10 cellular contexts compared by ENCODE assay signal in genomic region chr1:7265771-7266371, GRCh38.
DNase-seq lines count a peak whose midpoint lies in the region; FAIRE-seq and TF ChIP-seq lines count a peak whose summit lies in the region.
"Had no signal": no experiment of that assay in that cellular context is flagged by ENCODE, and none has a peak within 500 bp of the region (broad histone marks: within the 10 kb centered on the region; RNA-seq: fewer than 3 reads in every experiment).

No MANE protein-coding gene starts in this region.

- TF ChIP-seq POLR2A in endothelial cell of umbilical vein (IDR thresholded peaks at IDR 0.05; ENCODE audit: low read depth, low read length) (no peak), testis (IDR thresholded peaks at IDR 0.05) (no peak)

- peak; percentile 81 for DNase-seq in H4 (ENCODE audit: low spot score)
- DNase-seq in NCI-H69 (lab: John Stamatoyannopoulos, UW), result peak; percentile 92
- DNase-seq in endothelial cell of umbilical vein (ENCODE audit: low read depth, low spot score), result peak; percentile 70
- peak; percentile 96 for DNase-seq in small intestine
- no peak for DNase-seq in iPS-NIHi11 (ENCODE audit: low spot score)
- no peak for DNase-seq in activated CD4-positive, alpha-beta T cell treated with anti-CD3 and anti-CD28 coated beads for 1 hour
- DNase-seq in testis, result no peak
- no peak for DNase-seq in T-helper 9 cell
- DNase-seq: heart right ventricle; stimulated activated CD4-positive, alpha-beta T cell treated with anti-CD3 and anti-CD28 coated beads, Interleukin-4, amount 100 ng/mL, for 1 hour had no signal

- H3K36me3 ChIP-seq in endothelial cell of umbilical vein (ENCODE audit: control insufficient read depth in 2 of 2, extremely low read depth in 1 of 2, insufficient read depth in 2 of 2, low read length in 2 of 2) (no peaks in the 10 kb centered on the region), small intestine (ENCODE audit: control insufficient read depth in 2 of 2, insufficient read depth in 2 of 2, low read length in 2 of 2) (no peaks in the 10 kb centered on the region), testis (ENCODE audit: low read depth, missing control alignments) (no peaks in the 10 kb centered on the region)
- H3K36me3 ChIP-seq: heart right ventricle had no signal

- H3K9me3 ChIP-seq in endothelial cell of umbilical vein (replicated peaks; ENCODE audit: control insufficient read depth, insufficient read depth, low read length) (no peaks in the 10 kb centered on the region), small intestine (ENCODE audit: control insufficient read depth, low read depth) (no peaks in the 10 kb centered on the region), testis (no peaks in the 10 kb centered on the region)

- no peak overlapping the region for H2AFZ ChIP-seq in endothelial cell of umbilical vein (ENCODE audit: low read depth, low read length)

- no peaks in the 10 kb centered on the region for H3K27me3 ChIP-seq in endothelial cell of umbilical vein (ENCODE audit: control insufficient read depth in 2 of 2, insufficient read depth in 2 of 2, low read length in 2 of 2)
- no peaks in the 10 kb centered on the region for H3K27me3 ChIP-seq in small intestine (ENCODE audit: control insufficient read depth in 2 of 2, insufficient read depth in 2 of 2, low read length in 2 of 2)
- no peaks in the 10 kb centered on the region for H3K27me3 ChIP-seq in testis

- no TSS peak for BruUV-seq in endothelial cell of umbilical vein (replicated peaks; lab: Mats Ljungman, UMichigan)

- H3K4me2 ChIP-seq in endothelial cell of umbilical vein (ENCODE audit: insufficient read depth, low read length), result no peak overlapping the region

- H3K27ac ChIP-seq in endothelial cell of umbilical vein (ENCODE audit: insufficient read depth, low read depth, low read length), result no peak overlapping the region
- peak overlapping the region; percentile 50 to 67 for H3K27ac ChIP-seq in small intestine (ENCODE audit: low read depth in 1 of 2, low read length in 1 of 2)
- no peak overlapping the region for H3K27ac ChIP-seq in testis
- H3K27ac ChIP-seq: heart right ventricle had no signal

- intact Hi-C loops in endothelial cell of umbilical vein (cut with micrococcal nuclease) (no loop called here), testis (cut with DNase I; ENCODE audit: low total_unique reads) (no loop called here)

- H4K20me1 ChIP-seq in endothelial cell of umbilical vein (replicated peaks; ENCODE audit: control insufficient read depth, extremely low read depth, insufficient read depth, low read length), result no peaks in the 10 kb centered on the region

- FAIRE-seq in endothelial cell of umbilical vein (lab: Jason Lieb, UNC) (peak; percentile 86), small intestine (lab: Jason Lieb, UNC) (peak; percentile 51)

- no peak overlapping the region for H3K4me3 ChIP-seq in endothelial cell of umbilical vein (replicated peaks in 1 of 3; ENCODE audit: insufficient read depth in 1 of 3, low read depth in 1 of 3, low read length in 3 of 3)
- H3K4me3 ChIP-seq in small intestine (ENCODE audit: low read depth in 1 of 2, low read length in 2 of 2), result no peak overlapping the region
- H3K4me3 ChIP-seq in testis, result no peak overlapping the region
- H3K4me3 ChIP-seq: heart right ventricle had no signal

- WGBS in small intestine, 3 donors, result 14 to 51% (median 24%) methylated on average over 9 of the region's 9 CpGs
- 58 to 79% methylated on average over 9 of the region's 9 CpGs for WGBS in testis, 2 donors

- H3K79me2 ChIP-seq in endothelial cell of umbilical vein (ENCODE audit: control insufficient read depth, insufficient read depth, low read length), result no peaks in the 10 kb centered on the region

- H3K9me1 ChIP-seq in endothelial cell of umbilical vein (replicated peaks; ENCODE audit: control insufficient read depth, extremely low read depth, insufficient read depth, low read length), result no peaks in the 10 kb centered on the region

- POLR2A ChIA-PET in endothelial cell of umbilical vein (lab: Charles Lee), result no interaction called here

- H3K9ac ChIP-seq in endothelial cell of umbilical vein (replicated peaks; ENCODE audit: extremely low read depth, insufficient read depth, low read length), result no peak overlapping the region

- H3K4me1 ChIP-seq in endothelial cell of umbilical vein (ENCODE audit: control insufficient read depth, extremely low read depth, insufficient read depth, low read length) (peaks cover 2% of the 10 kb centered on the region), small intestine (ENCODE audit: control insufficient read depth in 2 of 2, insufficient read depth in 1 of 2, low read depth in 1 of 2, low read length in 1 of 2) (peaks cover 3% of the 10 kb centered on the region in 2 donors), testis (no peaks in the 10 kb centered on the region)
- H3K4me1 ChIP-seq: heart right ventricle had no signal

- TF ChIP-seq CTCF in endothelial cell of umbilical vein (IDR thresholded peaks at IDR 0.05; ENCODE audit: extremely low read depth in 1 of 2, insufficient read depth in 1 of 2, low read depth in 1 of 2, low read length in 2 of 2) (no peak), testis (IDR thresholded peaks at IDR 0.05) (no peak)

- CTCF ChIA-PET in endothelial cell of umbilical vein (lab: Charles Lee), result no interaction called here

- dilution Hi-C loops in endothelial cell of umbilical vein (cut with MboI; ENCODE audit: extremely low pct_ligation_motif_present, low sequenced_read_pairs), result no loop called here

TF ChIP-seq in endothelial cell of umbilical vein, 7 proteins besides CTCF, POLR2A, EP300 and RAD21:
- no peak for TF ChIP-seq POLR2AphosphoS5 (IDR thresholded peaks at IDR 0.05; ENCODE audit: insufficient read depth, low read depth, low read length)
- TF ChIP-seq FOS (IDR thresholded peaks at IDR 0.05; ENCODE audit: borderline replicate concordance, insufficient read depth, low read length), result peak; percentile 90
- peak; percentile 56 for TF ChIP-seq JUN (IDR thresholded peaks at IDR 0.05; ENCODE audit: borderline replicate concordance, insufficient read depth, insufficient read length, low read depth)

Comparison
In these comparisons a context has a peak if more than half of its experiments do, and no peak if none do; other contexts are left out.
1. DNase-seq: peak in H4 (single experiment), NCI-H69 (single experiment), endothelial cell of umbilical vein (single experiment) and small intestine (single experiment); none in iPS-NIHi11 (single experiment), activated CD4-positive, alpha-beta T cell treated with anti-CD3 and anti-CD28 coated beads for 1 hour (single experiment), testis (single experiment) and T-helper 9 cell (single experiment).
2. H3K27ac ChIP-seq: peak in small intestine (2 of 2); none in endothelial cell of umbilical vein (single experiment) and testis (0 of 2).